ENCODE assay signal across 8 cellular contexts in the genomic region with DNA sequence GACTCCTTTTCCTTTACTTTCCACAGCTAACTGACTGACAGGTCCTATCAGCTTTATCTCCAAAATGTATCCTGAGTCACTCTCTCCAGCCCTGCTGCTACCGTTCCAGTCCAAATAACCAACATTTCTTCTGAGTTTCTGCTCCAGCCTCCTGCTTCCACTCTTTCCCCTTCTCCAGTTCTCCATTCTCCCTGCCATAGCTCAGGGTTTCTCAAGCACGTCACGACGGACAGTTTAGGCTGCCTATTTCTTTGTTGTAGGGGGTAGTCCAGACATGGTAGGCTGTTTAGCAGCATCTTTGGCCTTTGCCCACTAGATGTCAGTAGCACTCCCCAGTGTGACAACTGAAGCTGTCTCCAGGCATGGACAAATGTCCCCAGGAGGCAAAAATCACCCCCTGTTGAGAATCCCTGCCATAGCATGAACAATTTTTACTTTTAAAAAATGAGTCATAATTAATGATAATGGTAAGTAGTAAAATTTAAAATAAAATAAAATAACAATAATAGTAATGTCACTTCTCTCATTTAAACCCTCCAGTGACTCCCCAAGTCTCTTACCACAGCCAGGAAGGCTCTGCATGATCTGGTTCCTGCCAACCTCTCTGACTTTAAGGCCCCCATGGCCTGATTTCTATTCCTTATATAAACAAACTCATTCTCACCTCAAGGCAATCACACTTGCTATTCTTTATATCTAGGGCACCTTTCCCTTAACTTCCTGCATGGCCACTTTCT.
A peak's percentile ranks its signal among the peaks of the same experiment; 100 is the strongest.
DNase-seq lines count a peak whose midpoint lies in the region; ATAC-seq, FAIRE-seq and TF ChIP-seq lines count a peak whose summit lies in the region.

No MANE protein-coding gene starts in this region.

- H4K20me1 ChIP-seq in astrocyte (ENCODE audit: insufficient read depth, low read length) (no peaks in the 10 kb centered on the region), smooth muscle cell (ENCODE audit: low read depth) (no peaks in the 10 kb centered on the region)

- CTCF ChIA-PET in A549 (lab: Yijun Ruan, JAX): interaction anchor here (0.6 to 3.1 kb wide), 34 partner anchors 9 to 1202 kb away, joined by 3 to 14 read pairs (median 3); no protein-coding TSS in a partner anchor

- H3K4me3 Mint-ChIP-seq in T-helper 17 cell: no peak overlapping the region
- H3K4me3 Mint-ChIP-seq in astrocyte (ENCODE audit: unreplicated experiment): peak overlapping the region; percentile 4

- DNase-seq in A549 (ENCODE audit: low read depth in 1 of 2, low spot score in 1 of 2) (peak; percentile 65 to 76), NCI-H1105 treated with DMSO at 0.1 percent for 48 hours (lab: John Stamatoyannopoulos, UW) (peak; percentile 36), T-helper 17 cell (peak in 2 of 3 donors; percentile 9 to 26), astrocyte (ENCODE audit: low read depth) (peak; percentile 39), hypothalamus (lab: John Stamatoyannopoulos, UW) (peak in 42 of 51 donors; percentile 1 to 66 (median 23)), smooth muscle cell (lab: John Stamatoyannopoulos, UW; ENCODE audit: unreplicated experiment) (peak; percentile 2)

- no peak for FAIRE-seq in A549 (lab: Jason Lieb, UNC)
- peak; percentile 52 for FAIRE-seq in astrocyte (lab: Jason Lieb, UNC)

- POLR2A ChIA-PET in A549 (lab: Yijun Ruan, JAX): interaction anchor here (1.7 kb wide), 1 partner anchor 85 kb away, joined by 7 read pairs; no protein-coding TSS in a partner anchor

- H3K4me2 ChIP-seq in A549 (peak overlapping the region; percentile 62), astrocyte (ENCODE audit: low read length) (peak overlapping the region; percentile 77), smooth muscle cell (peak overlapping the region; percentile 72)

- WGBS in A549 (ENCODE audit: missing lambda C conversion rate): 4% methylated on average over 4 of the region's 4 CpGs
- WGBS in smooth muscle cell (ENCODE audit: low lambda C conversion rate): 1% methylated on average over 4 of the region's 4 CpGs

- ATAC-seq in A549 (peak; percentile 95 to 99), GM18498 (IDR thresholded peaks at IDR 0.05; ENCODE audit: unreplicated experiment) (peak; percentile 98), HG02852 (IDR thresholded peaks at IDR 0.05; ENCODE audit: unreplicated experiment) (peak; percentile 98), T-helper 17 cell (peak; percentile 80)

- H3K36me3 ChIP-seq in astrocyte (ENCODE audit: insufficient read depth, low read length): no peaks in the 10 kb centered on the region
- H3K36me3 ChIP-seq in smooth muscle cell (ENCODE audit: low read depth): no peaks in the 10 kb centered on the region

- H3K9me3 ChIP-seq in A549 (no peaks in the 10 kb centered on the region), T-helper 17 cell (ENCODE audit: control insufficient read depth, low read length, poor library complexity, severe bottlenecking) (no peaks in the 10 kb centered on the region), astrocyte (ENCODE audit: insufficient read depth, low read depth, low read length) (no peaks in the 10 kb centered on the region), smooth muscle cell (replicated peaks; ENCODE audit: low read depth) (no peaks in the 10 kb centered on the region)

- H3F3A ChIP-seq in smooth muscle cell (ENCODE audit: low read depth): peaks cover 19% of the 10 kb centered on the region

- H3K9me3 Mint-ChIP-seq in astrocyte (ENCODE audit: unreplicated experiment): peaks cover 2% of the 10 kb centered on the region

- H3K4me1 Mint-ChIP-seq in T-helper 17 cell (peaks cover 5% of the 10 kb centered on the region), astrocyte (ENCODE audit: low read depth, unreplicated experiment) (peaks cover 7% of the 10 kb centered on the region)

- peak; percentile 90 for TF ChIP-seq CTCF in A549 (IDR thresholded peaks at IDR 0.05)
- TF ChIP-seq CTCF in astrocyte (IDR thresholded peaks at IDR 0.05; ENCODE audit: insufficient read depth, low read depth, low read length): peak; percentile 93
- peak; percentile 81 for TF ChIP-seq CTCF in smooth muscle cell (IDR thresholded peaks at IDR 0.05; ENCODE audit: borderline replicate concordance, insufficient read depth, poor library complexity, severe bottlenecking)

- H3K27me3 Mint-ChIP-seq in T-helper 17 cell: peaks cover 23% of the 10 kb centered on the region
- H3K27me3 Mint-ChIP-seq in astrocyte (ENCODE audit: low read depth, unreplicated experiment): peaks cover 4% of the 10 kb centered on the region

- no peak overlapping the region for H3K4me3 ChIP-seq in A549
- H3K4me3 ChIP-seq in astrocyte (ENCODE audit: insufficient read depth, low read depth, low read length): no peak overlapping the region
- no peak overlapping the region for H3K4me3 ChIP-seq in smooth muscle cell

- peak; percentile 88 to 91 for TF ChIP-seq RAD21 in A549 (conservative IDR thresholded peaks at IDR 0.05 in 1 of 2, IDR thresholded peaks at IDR 0.05 in 1 of 2)

- H2AFZ ChIP-seq in astrocyte (ENCODE audit: low read depth, low read length) (peak overlapping the region; percentile 79), smooth muscle cell (ENCODE audit: low read depth) (peak overlapping the region; percentile 81)

- H3K79me2 ChIP-seq in astrocyte (ENCODE audit: insufficient read depth, low read length) (no peaks in the 10 kb centered on the region), smooth muscle cell (ENCODE audit: low read depth) (no peaks in the 10 kb centered on the region)

- TF ChIP-seq EP300 in A549 (IDR thresholded peaks at IDR 0.05): no peak

- peak overlapping the region; percentile 41 for H3K27ac Mint-ChIP-seq in T-helper 17 cell
- H3K27ac Mint-ChIP-seq in astrocyte (ENCODE audit: unreplicated experiment): no peak overlapping the region

- no peaks in the 10 kb centered on the region for H3K4me1 ChIP-seq in A549
- peaks cover 7% of the 10 kb centered on the region for H3K4me1 ChIP-seq in astrocyte (ENCODE audit: insufficient read depth, low read length)
- H3K4me1 ChIP-seq in smooth muscle cell (ENCODE audit: low read depth): peaks cover 10% of the 10 kb centered on the region

- H3K27me3 ChIP-seq in astrocyte (ENCODE audit: insufficient read depth, low read length): no peaks in the 10 kb centered on the region
- no peaks in the 10 kb centered on the region for H3K27me3 ChIP-seq in smooth muscle cell (ENCODE audit: low read depth)

- TF ChIP-seq POLR2A in A549 (IDR thresholded peaks at IDR 0.05; ENCODE audit: low read length): no peak

- H3K36me3 Mint-ChIP-seq in T-helper 17 cell (ENCODE audit: low read depth): peaks cover 2% of the 10 kb centered on the region
- no peaks in the 10 kb centered on the region for H3K36me3 Mint-ChIP-seq in astrocyte (ENCODE audit: low read depth, unreplicated experiment)

- peak overlapping the region; percentile 39 for H3K9ac ChIP-seq in astrocyte (ENCODE audit: low read length)
- H3K9ac ChIP-seq in smooth muscle cell (ENCODE audit: low read depth): no peak overlapping the region

- no peak overlapping the region for H3K27ac ChIP-seq in A549
- H3K27ac ChIP-seq in astrocyte (ENCODE audit: low read depth, low read length): no peak overlapping the region
- H3K27ac ChIP-seq in smooth muscle cell (ENCODE audit: low read depth): no peak overlapping the region

TF ChIP-seq in A549, 52 proteins besides CTCF, POLR2A, EP300 and RAD21:
- no peak for TF ChIP-seq HOXA7 (CRISPR knock-in tag; IDR thresholded peaks at IDR 0.05)
- TF ChIP-seq NR3C1 (IDR thresholded peaks at IDR 0.05): no peak
- no peak for TF ChIP-seq RNF2 (IDR thresholded peaks at IDR 0.05; ENCODE audit: borderline replicate concordance, low read depth)
- TF ChIP-seq KDM5A (IDR thresholded peaks at IDR 0.05): no peak
- TF ChIP-seq ESRRA (IDR thresholded peaks at IDR 0.05; ENCODE audit: borderline replicate concordance, low read length): no peak
- no peak for TF ChIP-seq GATA3 (IDR thresholded peaks at IDR 0.05; ENCODE audit: borderline replicate concordance)
- no peak for TF ChIP-seq FOSL2 (IDR thresholded peaks at IDR 0.05)
- TF ChIP-seq FOSL2 (CRISPR knock-in tag; IDR thresholded peaks at IDR 0.05): 0 out of 2 replicates have a peak, but pooled peaks have one; percentile 7
- TF ChIP-seq, protein P1, sequence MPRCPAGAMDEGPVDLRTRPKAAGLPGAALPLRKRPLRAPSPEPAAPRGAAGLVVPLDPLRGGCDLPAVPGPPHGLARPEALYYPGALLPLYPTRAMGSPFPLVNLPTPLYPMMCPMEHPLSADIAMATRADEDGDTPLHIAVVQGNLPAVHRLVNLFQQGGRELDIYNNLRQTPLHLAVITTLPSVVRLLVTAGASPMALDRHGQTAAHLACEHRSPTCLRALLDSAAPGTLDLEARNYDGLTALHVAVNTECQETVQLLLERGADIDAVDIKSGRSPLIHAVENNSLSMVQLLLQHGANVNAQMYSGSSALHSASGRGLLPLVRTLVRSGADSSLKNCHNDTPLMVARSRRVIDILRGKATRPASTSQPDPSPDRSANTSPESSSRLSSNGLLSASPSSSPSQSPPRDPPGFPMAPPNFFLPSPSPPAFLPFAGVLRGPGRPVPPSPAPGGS (IDR thresholded peaks at IDR 0.05): no peak
- peak; percentile 77 for TF ChIP-seq SMC3 (IDR thresholded peaks at IDR 0.05)
- TF ChIP-seq NFE2L2 (conservative IDR thresholded peaks at IDR 0.05; ENCODE audit: low read length): no peak
- no peak for TF ChIP-seq FOXS1 (CRISPR knock-in tag; IDR thresholded peaks at IDR 0.05)
- TF ChIP-seq KDM1A (IDR thresholded peaks at IDR 0.05; ENCODE audit: low read depth): no peak
- no peak for TF ChIP-seq SREBF2 (IDR thresholded peaks at IDR 0.05)
- TF ChIP-seq, protein P2, sequence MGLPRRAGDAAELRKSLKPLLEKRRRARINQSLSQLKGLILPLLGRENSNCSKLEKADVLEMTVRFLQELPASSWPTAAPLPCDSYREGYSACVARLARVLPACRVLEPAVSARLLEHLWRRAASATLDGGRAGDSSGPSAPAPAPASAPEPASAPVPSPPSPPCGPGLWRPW (IDR thresholded peaks at IDR 0.05): no peak

Comparison
In these comparisons a context has a peak if more than half of its experiments do, and no peak if none do; other contexts are left out.
1. DNase-seq: peak in every context shown above with its lines; median percentile 70 in A549; 39 in astrocyte; 36 in NCI-H1105 treated with DMSO at 0.1 percent for 48 hours; 23 in hypothalamus; 18 in T-helper 17 cell; 2 in smooth muscle cell.